ENCODE assay signal across 8 cellular contexts in the genomic region with DNA sequence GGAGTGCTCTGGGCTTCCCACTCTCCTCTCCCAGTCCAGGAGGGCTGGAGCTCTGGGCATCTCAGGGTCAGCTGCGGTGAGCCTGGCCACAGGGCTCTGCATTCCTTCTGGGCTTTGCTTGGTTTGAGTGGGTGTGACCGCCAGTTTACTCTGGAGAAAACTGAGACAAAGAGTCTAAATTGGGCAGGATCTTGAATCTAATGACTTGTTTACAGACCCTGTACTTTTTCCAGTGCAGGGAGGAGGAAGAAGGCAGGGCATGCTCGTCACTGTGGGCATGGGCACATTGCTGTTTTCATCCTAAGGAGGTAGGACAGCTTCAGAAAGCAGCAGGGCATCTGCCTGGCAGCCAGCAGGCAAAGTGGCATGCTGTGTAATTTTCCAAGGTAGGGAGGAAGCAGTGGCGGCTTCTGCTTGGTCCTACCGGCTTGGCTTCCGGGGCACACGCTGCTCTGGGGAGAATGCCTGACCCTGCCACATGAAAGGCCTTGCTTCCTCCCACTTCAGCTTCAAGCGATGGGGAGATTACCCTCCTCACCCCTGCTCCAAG. TPM values are rescaled to one million over a fixed set of nuclear protein-coding genes. Genes with fewer than 3 reads are reported as not detected.
DNase-seq lines count a peak whose midpoint lies in the region; ATAC-seq and TF ChIP-seq lines count a peak whose summit lies in the region.

No MANE protein-coding gene starts in this region.

- DNase-seq in Right ventricle myocardium superior, result no peak
- DNase-seq in Right ventricle myocardium inferior (ENCODE audit: missing footprints), result no peak
- DNase-seq in activated CD4-positive, alpha-beta T cell treated with anti-CD3 and anti-CD28 coated beads, Interleukin-2, amount 10 ng/mL, durations not matched to agents 7 days and 5 days, result peak; percentile 75
- peak; percentile 64 for DNase-seq in fibroblast of villous mesenchyme (ENCODE audit: low read depth)
- DNase-seq in stimulated activated naive CD4-positive, alpha-beta T cell (lab: John Stamatoyannopoulos, UW), result peak; percentile 47 to 72 (median 62)
- no peak for DNase-seq in NCI-H146 (lab: John Stamatoyannopoulos, UW)
- DNase-seq in NCI-H774 (lab: John Stamatoyannopoulos, UW), result no peak

- peak overlapping the region; percentile 32 for H3K4me3 ChIP-seq in fibroblast of villous mesenchyme (ENCODE audit: low read depth, low read length)

- intact Hi-C loops in Right ventricle myocardium superior (cut with DNase I) (no loop called here), Right ventricle myocardium inferior (cut with DNase I) (no loop called here)

- H3K4me1 Mint-ChIP-seq in activated CD4-positive, alpha-beta T cell treated with anti-CD3 and anti-CD28 coated beads, Interleukin-2, amount 10 ng/mL, durations not matched to agents 7 days and 5 days, result peaks cover 99% of the 10 kb centered on the region

- CTCF ChIA-PET in activated CD4-positive, alpha-beta T cell treated with anti-CD3 and anti-CD28 coated beads, Interleukin-2, amount 10 ng/mL, durations not matched to agents 7 days and 5 days (lab: Charles Lee), result interaction anchor here (0.5 to 4.8 kb wide), 8 partner anchors 9 to 678 kb away, joined by 3 to 20 read pairs (median 4); no protein-coding TSS in a partner anchor

- POLR2A ChIA-PET in activated CD4-positive, alpha-beta T cell treated with anti-CD3 and anti-CD28 coated beads, Interleukin-2, amount 10 ng/mL, durations not matched to agents 7 days and 5 days (lab: Charles Lee), result interaction anchor here (1.1 kb wide), 1 partner anchor 21 kb away, joined by 6 read pairs; no protein-coding TSS in a partner anchor

- no peak for TF ChIP-seq CTCF in fibroblast of villous mesenchyme (IDR thresholded peaks at IDR 0.05; ENCODE audit: insufficient read depth, low read depth, low read length)

- ATAC-seq in Right ventricle myocardium superior (ENCODE audit: poor library complexity) (peak; percentile 8), Right ventricle myocardium inferior (no peak), GM21515 (IDR thresholded peaks at IDR 0.05; ENCODE audit: unreplicated experiment) (no peak)

- H3K36me3 Mint-ChIP-seq in activated CD4-positive, alpha-beta T cell treated with anti-CD3 and anti-CD28 coated beads, Interleukin-2, amount 10 ng/mL, durations not matched to agents 7 days and 5 days (ENCODE audit: low read depth), result peaks cover 68% of the 10 kb centered on the region

- peaks cover 4% of the 10 kb centered on the region for H3K9me3 Mint-ChIP-seq in activated CD4-positive, alpha-beta T cell treated with anti-CD3 and anti-CD28 coated beads, Interleukin-2, amount 10 ng/mL, durations not matched to agents 7 days and 5 days

- H3K27ac Mint-ChIP-seq in activated CD4-positive, alpha-beta T cell treated with anti-CD3 and anti-CD28 coated beads, Interleukin-2, amount 10 ng/mL, durations not matched to agents 7 days and 5 days, result peak overlapping the region; percentile 95

- H3K4me3 Mint-ChIP-seq in activated CD4-positive, alpha-beta T cell treated with anti-CD3 and anti-CD28 coated beads, Interleukin-2, amount 10 ng/mL, durations not matched to agents 7 days and 5 days, result peak overlapping the region; percentile 73

- H3K27me3 Mint-ChIP-seq in activated CD4-positive, alpha-beta T cell treated with anti-CD3 and anti-CD28 coated beads, Interleukin-2, amount 10 ng/mL, durations not matched to agents 7 days and 5 days, result no peaks in the 10 kb centered on the region

RNA-seq across cellular contexts. Expression of a gene that starts 22.9 kb away (rescaled TPM):
- total RNA-seq in Right ventricle myocardium superior, result 14.0 TPM
- total RNA-seq in Right ventricle myocardium inferior, result 18.3 TPM
- 100 to 1,000 TPM; 106 to 134 TPM for total RNA-seq in activated CD4-positive, alpha-beta T cell treated with anti-CD3 and anti-CD28 coated beads, Interleukin-2, amount 10 ng/mL, durations not matched to agents 7 days and 5 days
- total RNA-seq in fibroblast of villous mesenchyme, result 6.9 and 10.6 TPM in 2 replicates

Comparison
In these comparisons a context has a peak if more than half of its experiments do, and no peak if none do; other contexts are left out.
1. DNase-seq: peak in activated CD4-positive, alpha-beta T cell treated with anti-CD3 and anti-CD28 coated beads, Interleukin-2, amount 10 ng/mL, durations not matched to agents 7 days and 5 days (single experiment), fibroblast of villous mesenchyme (single experiment) and stimulated activated naive CD4-positive, alpha-beta T cell (6 of 6); none in Right ventricle myocardium superior (single experiment), Right ventricle myocardium inferior (single experiment), NCI-H146 (single experiment) and NCI-H774 (single experiment).